Comparison of ENCODE assay signal across 17 cellular contexts in genomic region chr5:139692605-139693340, GRCh38. TPM values are rescaled to one million over a fixed set of nuclear protein-coding genes. Genes with fewer than 3 reads are reported as not detected.
DNase-seq lines count a peak whose midpoint lies in the region; ATAC-seq and TF ChIP-seq lines count a peak whose summit lies in the region.
"Had no signal": no experiment of that assay in that cellular context is flagged by ENCODE, and none has a peak within 500 bp of the region (broad histone marks: within the 10 kb centered on the region; RNA-seq: fewer than 3 reads in every experiment).

No MANE protein-coding gene starts in this region.

- 73 to 78% methylated on average over 2 to 8 of the region's 8 CpGs for WGBS in endodermal cell (ENCODE audit: insufficient coverage in 1 of 2, insufficient read length in 1 of 2), 2 experiments
- WGBS in neuronal stem cell (ENCODE audit: extremely low coverage in 2 of 2, insufficient read length in 2 of 2, insufficient replicate concordance in 1 of 2), 2 donors: no CpG with 5 or more reads among the region's 8 CpGs
- WGBS in hepatocyte (ENCODE audit: low lambda C conversion rate, missing lambda C conversion rate): 68% methylated on average over 8 of the region's 8 CpGs

- H2BK12ac ChIP-seq in neuronal stem cell (ENCODE audit: low read length): no peak overlapping the region

- no peaks in the 10 kb centered on the region for H3K79me2 ChIP-seq in hepatocyte

- H2AFZ ChIP-seq in neuronal stem cell (ENCODE audit: low read length) (peak overlapping the region; percentile 69), hepatocyte (no peak overlapping the region)

- H3K27ac Mint-ChIP-seq in endodermal cell (no peak overlapping the region), T-cell (no peak overlapping the region)
- no peak overlapping the region for H3K27ac Mint-ChIP-seq in T-helper 2 cell treated with Interferon-gamma antibody and Interleukin-4, amounts not matched to agents 5 μg/mL and 100 μg/mL, for 36 hours

- H3K27ac ChIP-seq in HEK293 (ENCODE audit: extremely low read depth, low read depth, low read length) (no peak overlapping the region), RWPE2 (ENCODE audit: poor library complexity, severe bottlenecking) (no peak overlapping the region), endodermal cell (ENCODE audit: low read depth, low read length) (no peak overlapping the region), neuronal stem cell (replicated peaks; ENCODE audit: low read length) (peak overlapping the region; percentile 27), hepatocyte (no peak overlapping the region)
- H3K27ac ChIP-seq: coronary artery, epithelial cell of prostate had no signal

- no peak overlapping the region for H2BK5ac ChIP-seq in neuronal stem cell (ENCODE audit: low read length)

- no peak overlapping the region for H3K4me3 ChIP-seq in HEK293 (ENCODE audit: low read depth, low read length)
- H3K4me3 ChIP-seq in RWPE2 (ENCODE audit: severe bottlenecking): no peak overlapping the region
- H3K4me3 ChIP-seq in endodermal cell (ENCODE audit: low read length): no peak overlapping the region
- no peak overlapping the region for H3K4me3 ChIP-seq in neuronal stem cell (ENCODE audit: low read length in 2 of 2)
- no peak overlapping the region for H3K4me3 ChIP-seq in hepatocyte
- H3K4me3 ChIP-seq: coronary artery had no signal

- peaks cover 3% of the 10 kb centered on the region for H3K79me1 ChIP-seq in neuronal stem cell (ENCODE audit: low read depth, low read length)

- no peaks in the 10 kb centered on the region for H3K9me2 ChIP-seq in hepatocyte (replicated peaks; ENCODE audit: insufficient read depth)

- H3K4me1 Mint-ChIP-seq in endodermal cell: peaks cover 25% of the 10 kb centered on the region
- peaks cover 5 to 12% (median 9%) of the 10 kb centered on the region in 3 donors for H3K4me1 Mint-ChIP-seq in T-cell
- H3K4me1 Mint-ChIP-seq in T-helper 2 cell treated with Interferon-gamma antibody and Interleukin-4, amounts not matched to agents 5 μg/mL and 100 μg/mL, for 36 hours (ENCODE audit: low read depth): peaks cover 7% of the 10 kb centered on the region

- no peak overlapping the region for H3K23ac ChIP-seq in neuronal stem cell (ENCODE audit: low read depth, low read length, poor library complexity)

- H2BK15ac ChIP-seq in neuronal stem cell (ENCODE audit: low read length): no peak overlapping the region

- H3K4me2 ChIP-seq in neuronal stem cell (ENCODE audit: insufficient read depth, low read length, poor library complexity, severe bottlenecking): peak overlapping the region; percentile 48
- no peak overlapping the region for H3K4me2 ChIP-seq in hepatocyte

- POLR2A ChIA-PET in HEK293 (lab: Yijun Ruan, JAX) (interaction anchor here (1.0 to 1.4 kb wide), 2 partner anchors 55 to 132 kb away, joined by 3 to 5 read pairs; partner anchors contain the start of gene UBE2D2), T-cell (lab: Charles Lee) (interaction anchor here in 1 of 2 donors (0.5 to 0.7 kb wide), 3 partner anchors 79 to 156 kb away, joined by 3 to 5 read pairs (median 3); no protein-coding TSS in a partner anchor)

- H2BK120ac ChIP-seq in neuronal stem cell (ENCODE audit: low read depth, low read length): peak overlapping the region; percentile 12

- peak overlapping the region; percentile 63 for H3K18ac ChIP-seq in neuronal stem cell (ENCODE audit: low read length)

- no peaks in the 10 kb centered on the region for H4K20me1 ChIP-seq in hepatocyte (ENCODE audit: insufficient read depth, poor library complexity, severe bottlenecking)

- H3K14ac ChIP-seq in neuronal stem cell (ENCODE audit: low read length): no peak overlapping the region

- no peak overlapping the region for H4K8ac ChIP-seq in neuronal stem cell (ENCODE audit: low read depth, low read length)

- no peak overlapping the region for H3K4ac ChIP-seq in neuronal stem cell (ENCODE audit: low read length)

- DNase-seq in RWPE2 (ENCODE audit: low spot score): peak; percentile 62
- DNase-seq in endodermal cell: peak; percentile 66
- DNase-seq in neuronal stem cell (ENCODE audit: low spot score): peak; percentile 67
- no peak for DNase-seq in hepatocyte (ENCODE audit: low spot score)
- no peak for DNase-seq in T-cell
- no peak for DNase-seq in T-helper 2 cell treated with Interferon-gamma antibody and Interleukin-4, amounts not matched to agents 5 μg/mL and 100 μg/mL, for 36 hours (ENCODE audit: low spot score)
- DNase-seq: activated CD4-positive, alpha-beta T cell treated with anti-CD3 and anti-CD28 coated beads for 48 hours; activated CD8-positive, alpha-beta memory T cell treated with anti-CD3 and anti-CD28 coated beads, Interleukin-2, amount 50 U/mL, for 48 hours; left colon; NCI-H2171; PC-3; small intestine; stimulated activated CD4-positive, alpha-beta T cell treated with anti-CD3 and anti-CD28 coated beads, Interleukin-4, amount 100 ng/mL, for 4 hours had no signal

- H3K36me3 Mint-ChIP-seq in endodermal cell (ENCODE audit: low read depth): no peaks in the 10 kb centered on the region
- H3K36me3 Mint-ChIP-seq in T-cell: no peaks in the 10 kb centered on the region
- H3K36me3 Mint-ChIP-seq in T-helper 2 cell treated with Interferon-gamma antibody and Interleukin-4, amounts not matched to agents 5 μg/mL and 100 μg/mL, for 36 hours (ENCODE audit: low read depth): no peaks in the 10 kb centered on the region

- CTCF ChIA-PET in HEK293 (lab: Yijun Ruan, JAX): interaction anchor here (0.6 to 7.7 kb wide), 5 partner anchors 17 to 73 kb away, joined by 3 to 74 read pairs (median 4); no protein-coding TSS in a partner anchor
- CTCF ChIA-PET in T-cell (lab: Charles Lee): interaction anchor here (0.7 to 1.1 kb wide), 3 partner anchors 59 to 299 kb away, joined by 3 to 4 read pairs (median 3); no protein-coding TSS in a partner anchor

- H3K4me3 Mint-ChIP-seq in endodermal cell (no peak overlapping the region), T-cell (no peak overlapping the region)
- H3K4me3 Mint-ChIP-seq in T-helper 2 cell treated with Interferon-gamma antibody and Interleukin-4, amounts not matched to agents 5 μg/mL and 100 μg/mL, for 36 hours: no peak overlapping the region
- H3K4me3 Mint-ChIP-seq: B cell had no signal

- H3K9ac ChIP-seq in endodermal cell (ENCODE audit: extremely low read depth, low read length, poor library complexity, severe bottlenecking) (no peak overlapping the region), neuronal stem cell (ENCODE audit: low read depth, low read length, poor library complexity) (no peak overlapping the region)

- H3K9me3 ChIP-seq in HEK293 (ENCODE audit: control insufficient read depth, insufficient read depth, low read depth, low read length) (no peaks in the 10 kb centered on the region), RWPE2 (ENCODE audit: severe bottlenecking) (no peaks in the 10 kb centered on the region), endodermal cell (ENCODE audit: control insufficient read depth, low read length) (no peaks in the 10 kb centered on the region), neuronal stem cell (replicated peaks in 1 of 2; ENCODE audit: control insufficient read depth in 2 of 2, insufficient read depth in 1 of 2, low read depth in 1 of 2, low read length in 2 of 2) (no peaks in the 10 kb centered on the region), hepatocyte (ENCODE audit: low read depth) (no peaks in the 10 kb centered on the region)

- H3K36me3 ChIP-seq in HEK293 (ENCODE audit: control insufficient read depth in 2 of 2, insufficient read depth in 1 of 2, low read length in 2 of 2) (no peaks in the 10 kb centered on the region), RWPE2 (ENCODE audit: low read depth) (no peaks in the 10 kb centered on the region), endodermal cell (ENCODE audit: control insufficient read depth, insufficient read depth, low read length) (no peaks in the 10 kb centered on the region), neuronal stem cell (replicated peaks in 1 of 2; ENCODE audit: control insufficient read depth in 2 of 2, insufficient read depth in 2 of 2, low read length in 2 of 2) (peaks cover 0 to under 1% of the 10 kb centered on the region in 2 donors), hepatocyte (replicated peaks; ENCODE audit: insufficient read depth, low read depth) (no peaks in the 10 kb centered on the region)

- H3K27me3 ChIP-seq in RWPE2 (ENCODE audit: insufficient read depth, poor library complexity, severe bottlenecking) (no peaks in the 10 kb centered on the region), endodermal cell (ENCODE audit: control insufficient read depth, insufficient read depth, low read length, poor library complexity, severe bottlenecking) (no peaks in the 10 kb centered on the region), neuronal stem cell (ENCODE audit: control insufficient read depth in 3 of 3, insufficient read depth in 3 of 3, low read depth in 1 of 3, low read length in 3 of 3) (no peaks in the 10 kb centered on the region), hepatocyte (no peaks in the 10 kb centered on the region)

- no peak for TF ChIP-seq CTCF in HEK293 (tag by site-specific recombination; IDR thresholded peaks at IDR 0.05)
- no peak for TF ChIP-seq CTCF in RWPE2 (IDR thresholded peaks at IDR 0.05; ENCODE audit: poor library complexity, severe bottlenecking)
- no peak for TF ChIP-seq CTCF in endodermal cell (conservative IDR thresholded peaks at IDR 0.05)
- TF ChIP-seq CTCF in hepatocyte (IDR thresholded peaks at IDR 0.05; ENCODE audit: poor library complexity): no peak

- H3K4me1 ChIP-seq in HEK293 (ENCODE audit: control insufficient read depth, insufficient read depth, low read length): peaks cover 6% of the 10 kb centered on the region; the same call in 1 of the 2 replicates
- H3K4me1 ChIP-seq in RWPE2 (ENCODE audit: insufficient read depth, poor library complexity, severe bottlenecking): no peaks in the 10 kb centered on the region
- H3K4me1 ChIP-seq in endodermal cell (ENCODE audit: control insufficient read depth, insufficient read depth, low read length): peaks cover 28% of the 10 kb centered on the region
- H3K4me1 ChIP-seq in neuronal stem cell (ENCODE audit: control insufficient read depth in 2 of 2, insufficient read depth in 1 of 2, low read depth in 1 of 2, low read length in 2 of 2): peaks cover 54 to 58% of the 10 kb centered on the region in 2 donors
- peaks cover 50% of the 10 kb centered on the region for H3K4me1 ChIP-seq in hepatocyte (ENCODE audit: insufficient read depth)

- H3K27me3 Mint-ChIP-seq in endodermal cell (ENCODE audit: insufficient read depth) (peaks cover 14% of the 10 kb centered on the region), T-cell (peaks cover 0 to 10% of the 10 kb centered on the region in 2 donors)
- H3K27me3 Mint-ChIP-seq in T-helper 2 cell treated with Interferon-gamma antibody and Interleukin-4, amounts not matched to agents 5 μg/mL and 100 μg/mL, for 36 hours (ENCODE audit: low read depth): peaks cover 20% of the 10 kb centered on the region

- H3K9me3 Mint-ChIP-seq in endodermal cell (no peaks in the 10 kb centered on the region), T-cell (no peaks in the 10 kb centered on the region)
- no peaks in the 10 kb centered on the region for H3K9me3 Mint-ChIP-seq in T-helper 2 cell treated with Interferon-gamma antibody and Interleukin-4, amounts not matched to agents 5 μg/mL and 100 μg/mL, for 36 hours

- H4K91ac ChIP-seq in neuronal stem cell (ENCODE audit: low read depth, low read length, poor library complexity): no peak overlapping the region

- H2AK5ac ChIP-seq in neuronal stem cell (ENCODE audit: low read depth, low read length): peak overlapping the region; percentile 47

- ATAC-seq in RWPE2 (ENCODE audit: low read depth) (no peak), T-cell (replicated peaks in 1 of 4) (no peak)
- ATAC-seq: left colon, PC-3 had no signal

RNA-seq across cellular contexts. Expression of gene CXXC5, which starts 44.6 kb away (rescaled TPM):
- total RNA-seq in endodermal cell (10 to 100 TPM; 50.5 to 67.9 TPM), hepatocyte (90.9 and 110 TPM in 2 replicates), T-cell (1 to 10 TPM; 5.1 to 7.6 (median 6.2) TPM)
- 107 TPM for polyA plus RNA-seq in endodermal cell (2013, experiment 1 of 2)
- 113 TPM for polyA plus RNA-seq in endodermal cell (2013, experiment 2 of 2)
- polyA plus RNA-seq in neuronal stem cell (2013, experiment 1 of 2): 30.9 TPM
- 32.1 TPM for polyA plus RNA-seq in neuronal stem cell (2013, experiment 2 of 2)
- 98.7 and 106 TPM in 2 replicates for polyA plus RNA-seq in hepatocyte

Comparison
In these comparisons a context has a peak if more than half of its experiments do, and no peak if none do; other contexts are left out.
1. DNase-seq: peak in RWPE2 (single experiment), endodermal cell (single experiment) and neuronal stem cell (single experiment); none in hepatocyte (single experiment), T-cell (0 of 34) and T-helper 2 cell treated with Interferon-gamma antibody and Interleukin-4, amounts not matched to agents 5 μg/mL and 100 μg/mL, for 36 hours (single experiment).
2. RNA of gene CXXC5, which starts 44.6 kb away (total RNA-seq): 90.9 to 110 TPM in hepatocyte and 50.5 to 67.9 TPM in endodermal cell; 5.1 to 7.6 TPM in T-cell; every median in the first group is over 4 times any median in the second.